ENCODE assay signal across 8 cellular contexts in the genomic region with DNA sequence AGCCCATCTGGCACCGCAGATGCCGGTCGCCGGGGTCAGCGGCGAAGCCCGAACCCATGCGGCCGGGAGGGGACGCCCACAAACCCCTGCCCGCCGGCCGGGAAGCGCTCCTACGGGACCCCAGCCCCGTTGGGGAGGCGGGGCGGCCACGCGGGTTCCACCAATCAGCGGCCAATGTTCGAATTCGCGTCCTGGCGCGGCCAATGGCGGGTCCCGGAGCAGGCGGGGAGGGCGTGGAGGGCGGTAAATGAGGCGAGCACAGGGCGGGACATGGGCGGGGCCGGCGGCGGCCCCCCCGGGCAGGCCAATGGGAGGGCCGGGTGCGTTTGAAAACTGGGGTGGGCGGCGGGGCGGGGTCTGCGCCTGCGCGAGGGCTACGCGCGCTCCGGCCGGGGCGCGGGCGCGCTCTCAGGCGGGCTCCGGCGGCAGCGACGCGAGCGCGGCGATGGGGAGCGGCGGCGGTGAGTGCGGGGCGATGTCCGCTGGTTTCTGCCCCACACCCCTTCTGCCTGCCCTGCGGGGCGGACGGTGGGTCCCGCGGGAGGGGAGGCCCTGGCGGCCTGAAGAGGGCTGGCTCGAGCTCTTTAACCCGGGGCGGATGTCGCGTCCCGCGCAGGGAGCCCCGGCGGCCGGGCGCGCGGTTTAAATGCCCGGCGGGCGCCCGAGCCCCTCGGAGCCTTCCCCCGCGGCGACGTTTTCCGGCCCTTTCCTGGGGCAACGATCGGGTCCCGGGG. TPM values are rescaled to one million over a fixed set of nuclear protein-coding genes. Genes with fewer than 3 reads are reported as not detected.
A peak's percentile ranks its signal among the peaks of the same experiment; 100 is the strongest.
DNase-seq lines count a peak whose midpoint lies in the region; TF ChIP-seq lines count a peak whose summit lies in the region.

A gene with protein sequence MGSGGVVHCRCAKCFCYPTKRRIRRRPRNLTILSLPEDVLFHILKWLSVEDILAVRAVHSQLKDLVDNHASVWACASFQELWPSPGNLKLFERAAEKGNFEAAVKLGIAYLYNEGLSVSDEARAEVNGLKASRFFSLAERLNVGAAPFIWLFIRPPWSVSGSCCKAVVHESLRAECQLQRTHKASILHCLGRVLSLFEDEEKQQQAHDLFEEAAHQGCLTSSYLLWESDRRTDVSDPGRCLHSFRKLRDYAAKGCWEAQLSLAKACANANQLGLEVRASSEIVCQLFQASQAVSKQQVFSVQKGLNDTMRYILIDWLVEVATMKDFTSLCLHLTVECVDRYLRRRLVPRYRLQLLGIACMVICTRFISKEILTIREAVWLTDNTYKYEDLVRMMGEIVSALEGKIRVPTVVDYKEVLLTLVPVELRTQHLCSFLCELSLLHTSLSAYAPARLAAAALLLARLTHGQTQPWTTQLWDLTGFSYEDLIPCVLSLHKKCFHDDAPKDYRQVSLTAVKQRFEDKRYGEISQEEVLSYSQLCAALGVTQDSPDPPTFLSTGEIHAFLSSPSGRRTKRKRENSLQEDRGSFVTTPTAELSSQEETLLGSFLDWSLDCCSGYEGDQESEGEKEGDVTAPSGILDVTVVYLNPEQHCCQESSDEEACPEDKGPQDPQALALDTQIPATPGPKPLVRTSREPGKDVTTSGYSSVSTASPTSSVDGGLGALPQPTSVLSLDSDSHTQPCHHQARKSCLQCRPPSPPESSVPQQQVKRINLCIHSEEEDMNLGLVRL (plus strand): TSS at position 411 of the 734 bp plus-strand sequence. CDS start 35 bp downstream, at position 446.

- H3K9me3 Mint-ChIP-seq in activated naive CD4-positive, alpha-beta T cell treated with anti-CD3 and anti-CD28 coated beads, Interleukin-2, amount 10 ng/mL, durations not matched to agents 7 days and 5 days: no peaks in the 10 kb centered on the region

- POLR2A ChIA-PET in HEK293T (lab: Yijun Ruan, JAX): interaction anchor here (1.0 to 2.6 kb wide), 5 partner anchors 8 to 72 kb away, joined by 3 to 7 read pairs (median 7); a partner anchor contains a TSS

- CTCF ChIA-PET in HEK293T (lab: Yijun Ruan, JAX): interaction anchor here (1.1 to 1.5 kb wide), 2 partner anchors 10 to 72 kb away, joined by 3 read pairs; no protein-coding TSS in a partner anchor
- CTCF ChIA-PET in activated naive CD4-positive, alpha-beta T cell treated with anti-CD3 and anti-CD28 coated beads, Interleukin-2, amount 10 ng/mL, durations not matched to agents 7 days and 5 days (lab: Charles Lee): interaction anchor here (0.6 to 2.0 kb wide), 4 partner anchors 9 to 72 kb away, joined by 3 to 10 read pairs (median 4); no protein-coding TSS in a partner anchor

- H3K27me3 Mint-ChIP-seq in activated naive CD4-positive, alpha-beta T cell treated with anti-CD3 and anti-CD28 coated beads, Interleukin-2, amount 10 ng/mL, durations not matched to agents 7 days and 5 days: peaks cover 20% of the 10 kb centered on the region

- DNase-seq in GM04503 (ENCODE audit: low read depth): peak; percentile 56
- peak; percentile 98 for DNase-seq in HEK293T (ENCODE audit: extremely low spot score)
- DNase-seq in MV-4-11 (lab: John Stamatoyannopoulos, UW): peak; percentile 90
- DNase-seq in SK-N-DZ (ENCODE audit: low spot score): peak; percentile 97
- DNase-seq in activated naive CD4-positive, alpha-beta T cell treated with anti-CD3 and anti-CD28 coated beads, Interleukin-2, amount 10 ng/mL, durations not matched to agents 7 days and 5 days: peak; percentile 99
- peak; percentile 100 for DNase-seq in germinal center (ENCODE audit: low spot score)
- peak; percentile 51 for DNase-seq in non-pigmented ciliary epithelial cell (ENCODE audit: low read depth)
- DNase-seq in superior temporal gyrus (ENCODE audit: extremely low spot score): peak; percentile 94

- H3K36me3 Mint-ChIP-seq in activated naive CD4-positive, alpha-beta T cell treated with anti-CD3 and anti-CD28 coated beads, Interleukin-2, amount 10 ng/mL, durations not matched to agents 7 days and 5 days: peaks cover 27% of the 10 kb centered on the region

- H3K27ac Mint-ChIP-seq in activated naive CD4-positive, alpha-beta T cell treated with anti-CD3 and anti-CD28 coated beads, Interleukin-2, amount 10 ng/mL, durations not matched to agents 7 days and 5 days: peak within 1 kb of the TSS; percentile 84

- H3K4me1 Mint-ChIP-seq in activated naive CD4-positive, alpha-beta T cell treated with anti-CD3 and anti-CD28 coated beads, Interleukin-2, amount 10 ng/mL, durations not matched to agents 7 days and 5 days: peaks cover 44% of the 10 kb centered on the region

- peak within 1 kb of the TSS; percentile 94 for H3K4me3 Mint-ChIP-seq in activated naive CD4-positive, alpha-beta T cell treated with anti-CD3 and anti-CD28 coated beads, Interleukin-2, amount 10 ng/mL, durations not matched to agents 7 days and 5 days

TF ChIP-seq in HEK293T, 16 proteins besides CTCF, POLR2A, EP300 and RAD21:
- TF ChIP-seq FOXM1 (IDR thresholded peaks at IDR 0.05; ENCODE audit: borderline replicate concordance) (peak; percentile 99), SP1 (IDR thresholded peaks at IDR 0.05) (peak; percentile 75), L3MBTL2 (conservative IDR thresholded peaks at IDR 0.05) (peak; percentile 42), ARNT (IDR thresholded peaks at IDR 0.05) (no peak)

RNA-seq across cellular contexts. Expression of the gene that starts here (rescaled TPM):
- 56.4 and 70.1 TPM in 2 replicates for polyA plus RNA-seq in SK-N-DZ (2014; cell fraction: cytosol; rRNA removed)
- 58.5 and 63.8 TPM in 2 replicates for polyA plus RNA-seq in SK-N-DZ (2014; cell fraction: nucleus; rRNA removed)

Comparison
In these comparisons a context has a peak if more than half of its experiments do, and no peak if none do; other contexts are left out.
1. Peak in every context shown above with its lines: DNase-seq.